ENCODE assay signal across 9 cellular contexts in the genomic region with DNA sequence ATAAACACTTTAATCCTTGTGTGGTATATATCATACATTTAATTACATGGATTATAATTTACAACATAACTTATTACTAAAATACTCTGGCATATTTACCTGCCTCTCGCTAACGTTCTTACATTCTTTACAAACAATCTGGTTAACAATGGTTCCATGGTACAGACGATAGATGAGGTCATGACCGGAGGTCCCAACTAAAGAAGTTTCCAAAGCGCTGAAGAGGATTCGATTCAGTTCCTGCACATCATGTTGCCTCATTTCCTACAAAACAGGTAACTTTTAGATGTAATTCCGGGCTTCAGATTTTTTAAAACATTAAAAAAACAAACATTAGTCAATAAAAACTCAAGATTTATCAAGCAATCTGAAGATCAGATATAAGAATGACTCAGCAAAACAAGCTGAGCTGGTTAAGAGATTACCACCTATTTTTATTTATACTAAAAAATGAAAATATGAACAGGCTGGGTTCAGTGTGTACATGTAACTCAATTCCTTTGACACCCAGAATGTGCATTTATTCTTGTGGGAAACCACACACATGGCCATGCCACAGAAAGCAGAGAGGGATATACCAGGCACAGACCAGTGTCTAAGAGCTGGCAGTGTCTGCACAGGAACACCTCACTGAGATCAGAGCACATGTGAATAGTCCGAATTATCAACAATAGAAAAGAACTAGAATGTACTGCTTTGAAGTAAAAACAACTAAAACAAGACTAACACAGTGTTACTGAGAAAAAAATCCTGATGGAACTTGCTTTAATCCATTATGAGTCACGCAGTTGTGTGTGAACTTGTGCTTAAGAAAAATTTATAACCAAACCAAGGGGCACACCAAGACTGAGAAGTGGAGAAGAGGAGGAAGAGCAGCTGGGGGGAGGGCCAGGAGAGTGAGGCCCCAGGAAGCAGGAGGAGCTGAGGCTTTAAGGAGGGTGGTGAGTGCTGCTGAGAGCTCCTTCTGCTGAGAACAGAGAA. TPM values are rescaled to one million over a fixed set of nuclear protein-coding genes. Genes with fewer than 3 reads are reported as not detected.
DNase-seq lines count a peak whose midpoint lies in the region; ATAC-seq and TF ChIP-seq lines count a peak whose summit lies in the region.
"Had no signal": no experiment of that assay in that cellular context is flagged by ENCODE, and none has a peak within 500 bp of the region (broad histone marks: within the 10 kb centered on the region; RNA-seq: fewer than 3 reads in every experiment).

No MANE protein-coding gene starts in this region.

- H3K9me3 Mint-ChIP-seq in CD8-positive, alpha-beta T cell = no peaks in the 10 kb centered on the region
- H3K9me3 Mint-ChIP-seq in naive thymus-derived CD4-positive, alpha-beta T cell = no peaks in the 10 kb centered on the region

- in situ Hi-C loops in GM13976 (cut with MboI; ENCODE audit: low sequenced_read_pairs, unreplicated experiment) = no loop called here

- H3K27ac Mint-ChIP-seq in CD8-positive, alpha-beta T cell = peak overlapping the region; percentile 80
- peak overlapping the region in 7 of 9 donors; percentile 8 to 79 (median 63) for H3K27ac Mint-ChIP-seq in naive thymus-derived CD4-positive, alpha-beta T cell

- no peaks in the 10 kb centered on the region for H3K27me3 ChIP-seq in CD8-positive, alpha-beta T cell (ENCODE audit: insufficient read depth, low read length)
- H3K27me3 ChIP-seq in MG63 = no peaks in the 10 kb centered on the region
- H3K27me3 ChIP-seq in naive thymus-derived CD4-positive, alpha-beta T cell (ENCODE audit: control insufficient read depth in 2 of 2, insufficient read depth in 2 of 2, low read length in 2 of 2) = no peaks in the 10 kb centered on the region

- no peaks in the 10 kb centered on the region for H3K9me3 ChIP-seq in CD8-positive, alpha-beta T cell (ENCODE audit: low read length)
- no peaks in the 10 kb centered on the region for H3K9me3 ChIP-seq in MG63
- H3K9me3 ChIP-seq in naive thymus-derived CD4-positive, alpha-beta T cell (ENCODE audit: control insufficient read depth in 2 of 3, low read length in 3 of 3) = no peaks in the 10 kb centered on the region

- POLR2A ChIA-PET in CD8-positive, alpha-beta T cell (lab: Charles Lee) = interaction anchor here (1.3 kb wide), 1 partner anchor 9 kb away, joined by 4 read pairs; no protein-coding TSS in a partner anchor
- POLR2A ChIA-PET in naive thymus-derived CD4-positive, alpha-beta T cell (lab: Charles Lee) = interaction anchor here (0.9 kb wide), 1 partner anchor 10 kb away, joined by 3 read pairs; the partner anchor contains the start of gene USP40

- H3K27me3 Mint-ChIP-seq in CD8-positive, alpha-beta T cell (ENCODE audit: low read depth) = no peaks in the 10 kb centered on the region
- no peaks in the 10 kb centered on the region for H3K27me3 Mint-ChIP-seq in naive thymus-derived CD4-positive, alpha-beta T cell

- CTCF ChIA-PET in CD8-positive, alpha-beta T cell (lab: Charles Lee) = no interaction called here
- CTCF ChIA-PET in naive thymus-derived CD4-positive, alpha-beta T cell (lab: Charles Lee) = interaction anchor here (0.6 kb wide), 1 partner anchor 12 kb away, joined by 3 read pairs; no protein-coding TSS in a partner anchor

- intact Hi-C loops in CD8-positive, alpha-beta T cell (cut with DNase I, micrococcal nuclease) = no loop called here
- intact Hi-C loops in naive thymus-derived CD4-positive, alpha-beta T cell (cut with micrococcal nuclease) = no loop called here
- intact Hi-C loops in Right ventricle myocardium superior (cut with DNase I) = no loop called here

- H3K36me3 ChIP-seq in CD8-positive, alpha-beta T cell (ENCODE audit: insufficient read depth, low read length) = peaks cover 5% of the 10 kb centered on the region
- H3K36me3 ChIP-seq in MG63 = peaks cover 45% of the 10 kb centered on the region
- H3K36me3 ChIP-seq in naive thymus-derived CD4-positive, alpha-beta T cell (ENCODE audit: control insufficient read depth in 2 of 3, insufficient read depth in 3 of 3, low read length in 3 of 3) = no peaks in the 10 kb centered on the region

- peaks cover 53% of the 10 kb centered on the region for H3K36me3 Mint-ChIP-seq in CD8-positive, alpha-beta T cell
- H3K36me3 Mint-ChIP-seq in naive thymus-derived CD4-positive, alpha-beta T cell = peaks cover 8 to 56% (median 38%) of the 10 kb centered on the region in 5 donors

- H3K4me1 Mint-ChIP-seq in CD8-positive, alpha-beta T cell (ENCODE audit: low read depth) = peaks cover 9% of the 10 kb centered on the region
- peaks cover 6 to 15% (median 11%) of the 10 kb centered on the region in 7 donors for H3K4me1 Mint-ChIP-seq in naive thymus-derived CD4-positive, alpha-beta T cell

- H3K4me3 Mint-ChIP-seq in CD8-positive, alpha-beta T cell = no peak overlapping the region
- peak overlapping the region in 5 of 10 donors; percentile 2 to 58 (median 37) for H3K4me3 Mint-ChIP-seq in naive thymus-derived CD4-positive, alpha-beta T cell

- peaks cover 7% of the 10 kb centered on the region for H3K4me1 ChIP-seq in CD8-positive, alpha-beta T cell (ENCODE audit: insufficient read depth, low read length)
- H3K4me1 ChIP-seq in naive thymus-derived CD4-positive, alpha-beta T cell (ENCODE audit: control insufficient read depth in 2 of 2, insufficient read depth in 2 of 2, low read length in 2 of 2) = no peaks in the 10 kb centered on the region

- no peak for ATAC-seq in CD8-positive, alpha-beta T cell
- no peak for ATAC-seq in naive thymus-derived CD4-positive, alpha-beta T cell
- ATAC-seq in Right ventricle myocardium superior (ENCODE audit: poor library complexity) = no peak

- H3K4me3 ChIP-seq in CD8-positive, alpha-beta T cell (ENCODE audit: low read depth, low read length) = no peak overlapping the region
- H3K4me3 ChIP-seq in MG63 = no peak overlapping the region
- H3K4me3 ChIP-seq in naive thymus-derived CD4-positive, alpha-beta T cell (ENCODE audit: low read length) = no peak overlapping the region
- H3K4me3 ChIP-seq: skin epidermis had no signal

- no peak for TF ChIP-seq CTCF in CD8-positive, alpha-beta T cell (IDR thresholded peaks at IDR 0.05)
- no peak for TF ChIP-seq CTCF in GM13976 (IDR thresholded peaks at IDR 0.05; ENCODE audit: borderline replicate concordance, control extremely low read depth, extremely low read depth, insufficient read depth, missing control alignments)

- no peak for DNase-seq in CD8-positive, alpha-beta T cell
- DNase-seq in MG63 = peak; percentile 51
- peak; percentile 89 for DNase-seq in amniotic epithelial cell (ENCODE audit: low read depth)
- peak in 1 of 9 donors; percentile 3 for DNase-seq in naive thymus-derived CD4-positive, alpha-beta T cell
- DNase-seq in GM13976 (ENCODE audit: low spot score) = no peak
- DNase-seq in NCI-H2029 treated with DMSO at 0.1 percent for 48 hours (lab: John Stamatoyannopoulos, UW) = no peak
- DNase-seq in Right ventricle myocardium superior = no peak
- DNase-seq in ecto neural progenitor cell (ENCODE audit: low spot score) = no peak

- no peak overlapping the region for H3K27ac ChIP-seq in CD8-positive, alpha-beta T cell (ENCODE audit: low read depth, low read length)
- no peak overlapping the region for H3K27ac ChIP-seq in naive thymus-derived CD4-positive, alpha-beta T cell (ENCODE audit: low read depth, low read length)

RNA-seq across cellular contexts. Expression of gene USP40, which starts 9.5 kb away (rescaled TPM):
- 10 to 100 TPM; 11.0 to 13.1 TPM for total RNA-seq in CD8-positive, alpha-beta T cell
- total RNA-seq in MG63 (2014; rRNA removed; shearing (Covaris generic); ENCODE audit: low replicate concordance) = 23.4 and 34.6 TPM in 2 replicates
- 10 to 100 TPM; 14.4 to 24.3 (median 20.8) TPM for total RNA-seq in naive thymus-derived CD4-positive, alpha-beta T cell
- polyA plus RNA-seq in naive thymus-derived CD4-positive, alpha-beta T cell = 1 to 10 TPM; 3.9 to 8.1 TPM
- 18.0 TPM for total RNA-seq in Right ventricle myocardium superior

Comparison
In these comparisons a context has a peak if more than half of its experiments do, and no peak if none do; other contexts are left out.
1. DNase-seq: peak in MG63 (single experiment) and amniotic epithelial cell (single experiment); none in CD8-positive, alpha-beta T cell (0 of 7), GM13976 (single experiment), NCI-H2029 treated with DMSO at 0.1 percent for 48 hours (single experiment), Right ventricle myocardium superior (single experiment) and ecto neural progenitor cell (single experiment).